Comparison of ENCODE assay signal across 10 cellular contexts in the genomic region with DNA sequence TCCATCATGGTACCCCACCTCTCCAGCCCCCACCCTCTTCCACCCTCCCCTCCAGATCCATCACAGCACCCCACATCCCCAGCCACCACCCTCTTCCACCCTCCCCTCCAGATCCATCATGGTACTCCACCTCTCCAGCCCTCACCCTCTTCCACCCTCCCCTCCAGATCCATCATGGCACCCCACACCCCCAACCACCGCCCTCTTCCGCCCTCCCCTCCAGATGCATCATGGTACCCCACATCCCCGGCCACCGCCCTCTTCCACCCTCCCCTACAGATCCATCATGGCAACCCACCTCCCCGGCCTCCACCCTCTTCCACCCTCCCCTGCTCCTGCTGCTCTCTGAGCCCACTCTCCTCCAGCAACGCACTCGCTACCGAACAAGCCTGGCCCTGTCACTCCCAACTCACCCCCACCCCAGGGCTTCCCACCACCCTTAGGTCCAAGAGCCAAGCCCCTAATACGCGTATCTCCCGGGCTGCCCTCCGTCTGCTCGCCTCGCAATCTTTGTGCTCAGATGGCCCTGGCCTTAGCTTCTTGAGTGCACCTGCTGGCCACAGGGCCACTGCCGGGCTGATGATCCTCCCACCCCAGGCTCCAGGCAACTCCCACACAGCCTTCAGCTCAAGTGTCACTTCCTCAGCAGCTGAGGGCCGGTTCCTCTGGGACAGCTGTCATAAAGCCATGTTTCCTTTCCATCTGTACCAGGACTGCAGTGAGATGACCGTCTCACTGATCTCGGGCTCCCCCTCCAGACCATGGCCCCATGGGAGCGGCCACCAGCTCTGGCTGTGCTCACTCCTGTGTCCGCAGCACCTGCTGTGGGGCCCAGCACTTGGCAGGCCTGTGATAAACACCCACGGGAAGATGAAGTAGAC. TPM values are rescaled to one million over a fixed set of nuclear protein-coding genes. Genes with fewer than 3 reads are reported as not detected.
DNase-seq lines count a peak whose midpoint lies in the region; ATAC-seq lines count a peak whose summit lies in the region.
"Had no signal": no experiment of that assay in that cellular context is flagged by ENCODE, and none has a peak within 500 bp of the region (broad histone marks: within the 10 kb centered on the region; RNA-seq: fewer than 3 reads in every experiment).

No MANE protein-coding gene starts in this region.

- peaks cover 84% of the 10 kb centered on the region for H3K4me1 Mint-ChIP-seq in activated CD4-positive, alpha-beta T cell treated with anti-CD3 and anti-CD28 coated beads, Interleukin-2, amount 10 ng/mL, durations not matched to agents 7 days and 5 days
- peaks cover 56% of the 10 kb centered on the region for H3K4me1 Mint-ChIP-seq in stimulated activated effector memory CD8-positive, alpha-beta T cell treated with anti-CD3 and anti-CD28 coated beads, Interleukin-12 subunit alpha, Interleukin-12 subunit beta, amount 100 ng/mL, for 72 hours

- CTCF ChIA-PET in activated CD4-positive, alpha-beta T cell treated with anti-CD3 and anti-CD28 coated beads, Interleukin-2, amount 10 ng/mL, durations not matched to agents 7 days and 5 days (lab: Charles Lee), result interaction anchor here (0.9 to 3.5 kb wide), 3 partner anchors 7 to 17 kb away, joined by 3 to 15 read pairs (median 4); no protein-coding TSS in a partner anchor

- no peaks in the 10 kb centered on the region for H3K27me3 Mint-ChIP-seq in activated CD4-positive, alpha-beta T cell treated with anti-CD3 and anti-CD28 coated beads, Interleukin-2, amount 10 ng/mL, durations not matched to agents 7 days and 5 days

- no peak for DNase-seq in activated CD4-positive, alpha-beta T cell treated with anti-CD3 and anti-CD28 coated beads, Interleukin-2, amount 10 ng/mL, durations not matched to agents 7 days and 5 days
- no peak for DNase-seq in activated CD4-positive, alpha-beta T cell treated with anti-CD3 and anti-CD28 coated beads for 1 hour
- DNase-seq in SHP77 (lab: John Stamatoyannopoulos, UW), result peak; percentile 89 to 92
- peak; percentile 72 for DNase-seq in Right ventricle myocardium superior
- no peak for DNase-seq in stimulated activated effector memory CD8-positive, alpha-beta T cell treated with anti-CD3 and anti-CD28 coated beads, Interleukin-12 subunit alpha, Interleukin-12 subunit beta, amount 100 ng/mL, for 72 hours (ENCODE audit: low spot score in 2 of 2)
- DNase-seq in mucosa of gallbladder (ENCODE audit: low spot score), result no peak
- no peak for DNase-seq in activated gamma-delta T cell (lab: John Stamatoyannopoulos, UW)
- DNase-seq in effector CD8-positive, alpha-beta T cell (lab: John Stamatoyannopoulos, UW), result no peak
- DNase-seq: NCI-H1436 treated with DMSO at 0.1 percent for 48 hours, SK-N-SH had no signal

- peaks cover 79% of the 10 kb centered on the region for H3K36me3 Mint-ChIP-seq in activated CD4-positive, alpha-beta T cell treated with anti-CD3 and anti-CD28 coated beads, Interleukin-2, amount 10 ng/mL, durations not matched to agents 7 days and 5 days (ENCODE audit: low read depth)
- peaks cover 64% of the 10 kb centered on the region for H3K36me3 Mint-ChIP-seq in stimulated activated effector memory CD8-positive, alpha-beta T cell treated with anti-CD3 and anti-CD28 coated beads, Interleukin-12 subunit alpha, Interleukin-12 subunit beta, amount 100 ng/mL, for 72 hours

- POLR2A ChIA-PET in activated CD4-positive, alpha-beta T cell treated with anti-CD3 and anti-CD28 coated beads, Interleukin-2, amount 10 ng/mL, durations not matched to agents 7 days and 5 days (lab: Charles Lee), result no interaction called here

- intact Hi-C loops in Right ventricle myocardium superior (cut with DNase I), result no loop called here

- H3K27ac Mint-ChIP-seq in activated CD4-positive, alpha-beta T cell treated with anti-CD3 and anti-CD28 coated beads, Interleukin-2, amount 10 ng/mL, durations not matched to agents 7 days and 5 days, result peak overlapping the region; percentile 98
- H3K27ac Mint-ChIP-seq in stimulated activated effector memory CD8-positive, alpha-beta T cell treated with anti-CD3 and anti-CD28 coated beads, Interleukin-12 subunit alpha, Interleukin-12 subunit beta, amount 100 ng/mL, for 72 hours, result peak overlapping the region; percentile 56

- ATAC-seq in Right ventricle myocardium superior (ENCODE audit: poor library complexity), result peak; percentile 53
- ATAC-seq in stimulated activated effector memory CD8-positive, alpha-beta T cell treated with anti-CD3 and anti-CD28 coated beads, Interleukin-12 subunit alpha, Interleukin-12 subunit beta, amount 100 ng/mL, for 72 hours, result no peak

- peak overlapping the region; percentile 5 for H3K4me3 Mint-ChIP-seq in activated CD4-positive, alpha-beta T cell treated with anti-CD3 and anti-CD28 coated beads, Interleukin-2, amount 10 ng/mL, durations not matched to agents 7 days and 5 days
- no peak overlapping the region for H3K4me3 Mint-ChIP-seq in stimulated activated effector memory CD8-positive, alpha-beta T cell treated with anti-CD3 and anti-CD28 coated beads, Interleukin-12 subunit alpha, Interleukin-12 subunit beta, amount 100 ng/mL, for 72 hours

- H3K9me3 Mint-ChIP-seq in activated CD4-positive, alpha-beta T cell treated with anti-CD3 and anti-CD28 coated beads, Interleukin-2, amount 10 ng/mL, durations not matched to agents 7 days and 5 days, result no peaks in the 10 kb centered on the region
- no peaks in the 10 kb centered on the region for H3K9me3 Mint-ChIP-seq in stimulated activated effector memory CD8-positive, alpha-beta T cell treated with anti-CD3 and anti-CD28 coated beads, Interleukin-12 subunit alpha, Interleukin-12 subunit beta, amount 100 ng/mL, for 72 hours

RNA-seq across cellular contexts. Expression of a gene that starts 25.5 kb away (rescaled TPM):
- 10 to 100 TPM; 22.5 to 25.0 TPM for total RNA-seq in activated CD4-positive, alpha-beta T cell treated with anti-CD3 and anti-CD28 coated beads, Interleukin-2, amount 10 ng/mL, durations not matched to agents 7 days and 5 days
- total RNA-seq in Right ventricle myocardium superior (2.9 TPM), mucosa of gallbladder (14.8 TPM)

RNA-seq across cellular contexts. Expression of a gene that starts 39.7 kb away (rescaled TPM):
- 100 to 1,000 TPM in 1 of 2 experiments, 10 to 100 TPM in 1; 95.8 to 106 TPM for total RNA-seq in activated CD4-positive, alpha-beta T cell treated with anti-CD3 and anti-CD28 coated beads, Interleukin-2, amount 10 ng/mL, durations not matched to agents 7 days and 5 days
- 36.0 TPM for total RNA-seq in Right ventricle myocardium superior
- total RNA-seq in mucosa of gallbladder, result 72.0 TPM

Comparison
In these comparisons a context has a peak if more than half of its experiments do, and no peak if none do; other contexts are left out.
1. DNase-seq: peak in SHP77 (2 of 2) and Right ventricle myocardium superior (single experiment); none in activated CD4-positive, alpha-beta T cell treated with anti-CD3 and anti-CD28 coated beads, Interleukin-2, amount 10 ng/mL, durations not matched to agents 7 days and 5 days (single experiment), activated CD4-positive, alpha-beta T cell treated with anti-CD3 and anti-CD28 coated beads for 1 hour (single experiment), stimulated activated effector memory CD8-positive, alpha-beta T cell treated with anti-CD3 and anti-CD28 coated beads, Interleukin-12 subunit alpha, Interleukin-12 subunit beta, amount 100 ng/mL, for 72 hours (0 of 2), mucosa of gallbladder (single experiment), activated gamma-delta T cell (single experiment) and effector CD8-positive, alpha-beta T cell (single experiment).